Comparison of ENCODE assay signal across 7 cellular contexts in genomic region chr20:1313236-1313964, GRCh38. TPM values are rescaled to one million over a fixed set of nuclear protein-coding genes. Genes with fewer than 3 reads are reported as not detected.
DNase-seq lines count a peak whose midpoint lies in the region; ATAC-seq, FAIRE-seq and TF ChIP-seq lines count a peak whose summit lies in the region.

No MANE protein-coding gene starts in this region.

- H3K9me3 Mint-ChIP-seq in central memory CD8-positive, alpha-beta T cell = no peaks in the 10 kb centered on the region

- no peak for FAIRE-seq in kidney (lab: Jason Lieb, UNC)

- H3K36me3 ChIP-seq in kidney (ENCODE audit: control insufficient read depth in 1 of 2, insufficient read depth in 2 of 2, low read length in 2 of 2) = no peaks in the 10 kb centered on the region

- H3K27ac ChIP-seq in kidney (ENCODE audit: low read depth in 2 of 2, low read length in 2 of 2) = no peak overlapping the region

- no peak overlapping the region for H3K9ac ChIP-seq in kidney (ENCODE audit: low read length in 2 of 2)

- no peaks in the 10 kb centered on the region for H3K36me3 Mint-ChIP-seq in central memory CD8-positive, alpha-beta T cell (ENCODE audit: insufficient read depth)

- intact Hi-C loops in kidney (cut with DNase I) = loop anchor here (5.0 kb wide), 1 partner anchor 124 kb away; no protein-coding TSS in a partner anchor

- no peak overlapping the region for H3K4me3 Mint-ChIP-seq in central memory CD8-positive, alpha-beta T cell

- H3K27ac Mint-ChIP-seq in central memory CD8-positive, alpha-beta T cell (ENCODE audit: low read depth) = no peak overlapping the region

- peak; percentile 49 for ATAC-seq in central memory CD8-positive, alpha-beta T cell (replicated peaks; ENCODE audit: extremely low read depth, poor library complexity, severe bottlenecking)

- H3K9me3 ChIP-seq in kidney (ENCODE audit: control insufficient read depth in 1 of 2, low read length in 2 of 2) = no peaks in the 10 kb centered on the region

- peak; percentile 23 for DNase-seq in NCI-H2107 (lab: John Stamatoyannopoulos, UW)
- DNase-seq in activated CD4-positive, CD25-positive, alpha-beta regulatory T cell treated with anti-CD3 and anti-CD28 coated beads, Interleukin-2, amount 50 U/mL, for 72 hours = peak; percentile 75
- peak; percentile 34 to 57 for DNase-seq in central memory CD8-positive, alpha-beta T cell (ENCODE audit: low spot score in 2 of 2)
- DNase-seq in kidney = peak; percentile 88
- peak; percentile 30 to 48 for DNase-seq in stimulated activated CD4-positive, alpha-beta T cell treated with anti-CD3 and anti-CD28 coated beads, Interleukin-1b, Interleukin-23, amount 100 ng/mL, for 1 hour (ENCODE audit: low read depth in 2 of 2)
- no peak for DNase-seq in MV-4-11 (lab: John Stamatoyannopoulos, UW)

- H3K27me3 Mint-ChIP-seq in central memory CD8-positive, alpha-beta T cell = no peaks in the 10 kb centered on the region

- TF ChIP-seq CTCF in GM12874 (IDR thresholded peaks at IDR 0.05; ENCODE audit: insufficient read depth, low read depth, low read length) = peak; percentile 94
- TF ChIP-seq CTCF in kidney (IDR thresholded peaks at IDR 0.05; ENCODE audit: borderline replicate concordance, extremely low read depth, insufficient read depth) = peak; percentile 94

- H3K4me1 Mint-ChIP-seq in central memory CD8-positive, alpha-beta T cell = peaks cover 5% of the 10 kb centered on the region

- H3K4me3 ChIP-seq in kidney (ENCODE audit: low read length in 2 of 2) = no peak overlapping the region

- H3K4me1 ChIP-seq in kidney (ENCODE audit: control insufficient read depth in 1 of 2, insufficient read depth in 1 of 2, low read depth in 1 of 2, low read length in 2 of 2) = no peaks in the 10 kb centered on the region

RNA-seq across cellular contexts. Expression of gene SDCBP2, which starts 15.5 kb away (rescaled TPM):
- total RNA-seq in kidney = 18.3 TPM
- polyA plus RNA-seq in kidney (ENCODE audit: insufficient read depth, low read depth, low replicate concordance) = 10.3 TPM

RNA-seq across cellular contexts. Expression of gene SNPH, which starts 47.3 kb away (rescaled TPM):
- total RNA-seq in kidney = 3.1 TPM
- 3.1 TPM for polyA plus RNA-seq in kidney (ENCODE audit: insufficient read depth, low read depth, low replicate concordance)
